Comparison of ENCODE assay signal across 8 cellular contexts in genomic region chr16:25111403-25112166, GRCh38. TPM values are rescaled to one million over a fixed set of nuclear protein-coding genes. Genes with fewer than 3 reads are reported as not detected.
DNase-seq lines count a peak whose midpoint lies in the region; ATAC-seq and TF ChIP-seq lines count a peak whose summit lies in the region.

TSS of gene LCMT1 (plus strand) at chr16:25111742. CDS start at chr16:25111884, 142 bp downstream.

- H3K36me3 ChIP-seq in left lung = peaks cover 0 to 4% of the 10 kb centered on the region in 2 donors

- peak within 1 kb of the TSS; percentile 86 to 99 for H3K4me3 ChIP-seq in left lung

- H3K27me3 ChIP-seq in left lung = no peaks in the 10 kb centered on the region

- H3K4me1 ChIP-seq in left lung = peaks cover 8 to 37% of the 10 kb centered on the region in 2 donors

- intact Hi-C loops in left lung (cut with DNase I) = no loop called here

- TF ChIP-seq CTCF in C4-2B (conservative IDR thresholded peaks at IDR 0.05) (no peak), left lung (IDR thresholded peaks at IDR 0.05) (no peak)

- H3K27ac ChIP-seq in C4-2B (peak within 1 kb of the TSS; percentile 63), left lung (peak within 1 kb of the TSS; percentile 82 to 88)

- DNase-seq in NCI-H774 (lab: John Stamatoyannopoulos, UW) (peak; percentile 97), dermis blood vessel endothelial cell (peak; percentile 98), left lung (peak; percentile 93)
- peak; percentile 83 to 90 for DNase-seq in activated CD4-positive, alpha-beta T cell treated with anti-CD3 and anti-CD28 coated beads, Interleukin-2, amount 50 U/mL, for 4 hours
- DNase-seq in stimulated activated CD4-positive, alpha-beta T cell treated with anti-CD3 and anti-CD28 coated beads, Interleukin-2, amount 100 ng/mL, for 48 hours = peak; percentile 82 to 83

- peak; percentile 89 for ATAC-seq in GM19395 (IDR thresholded peaks at IDR 0.05; ENCODE audit: unreplicated experiment)
- peak; percentile 83 for ATAC-seq in HG03565 (IDR thresholded peaks at IDR 0.05; ENCODE audit: unreplicated experiment)
- peak; percentile 93 for ATAC-seq in left lung

- H3K9me3 ChIP-seq in left lung = no peaks in the 10 kb centered on the region

RNA-seq across cellular contexts. Expression of gene LCMT1, which starts in this region (rescaled TPM):
- 24.8 and 26.5 TPM in 2 replicates for total RNA-seq in dermis blood vessel endothelial cell
- total RNA-seq in left lung = 10 to 100 TPM; 25.6 to 27.0 TPM

Comparison
In these comparisons a context has a peak if more than half of its experiments do, and no peak if none do; other contexts are left out.
1. Peak in every context shown above with its lines: DNase-seq, ATAC-seq, H3K4me3 ChIP-seq and H3K27ac ChIP-seq.